Comparison of ENCODE assay signal across 2 cellular contexts in genomic region chr6:157984686-157985225, GRCh38.
TF ChIP-seq lines count a peak whose summit lies in the region.

No MANE protein-coding gene starts in this region.

TF ChIP-seq in HepG2, 621 proteins besides CTCF, POLR2A, EP300 and RAD21:
- TF ChIP-seq ZIK1 (CRISPR knock-in tag; IDR thresholded peaks at IDR 0.05; ENCODE audit: borderline replicate concordance, low read depth) (0 out of 2 replicates have a peak, but pooled peaks have one; percentile 6), SMC3 (IDR thresholded peaks at IDR 0.05; ENCODE audit: low read length) (no peak), ZNF20 (CRISPR knock-in tag; IDR thresholded peaks at IDR 0.05) (no peak), ZNF335 (CRISPR knock-in tag; IDR thresholded peaks at IDR 0.05) (no peak), KLF13 (CRISPR knock-in tag; IDR thresholded peaks at IDR 0.05) (0 out of 2 replicates have a peak, but pooled peaks have one; percentile 16), MAFK (conservative IDR thresholded peaks at IDR 0.05 in 1 of 2, IDR thresholded peaks at IDR 0.05 in 1 of 2; ENCODE audit: low read length in 2 of 2) (no peak), ZNF253 (CRISPR knock-in tag; IDR thresholded peaks at IDR 0.05; ENCODE audit: borderline replicate concordance) (peak; percentile 42; the same call in 1 of the 2 replicates), HBP1 (CRISPR knock-in tag; IDR thresholded peaks at IDR 0.05; ENCODE audit: low read depth) (no peak), ZNF12 (CRISPR knock-in tag; IDR thresholded peaks at IDR 0.05) (no peak), NRL (CRISPR knock-in tag; IDR thresholded peaks at IDR 0.05; ENCODE audit: borderline replicate concordance) (0 out of 2 replicates have a peak, but pooled peaks have one; percentile 22), PAX8 (CRISPR knock-in tag; IDR thresholded peaks at IDR 0.05; ENCODE audit: borderline replicate concordance) (no peak), PITX1 (CRISPR knock-in tag; IDR thresholded peaks at IDR 0.05) (no peak), ZNF577 (CRISPR knock-in tag; IDR thresholded peaks at IDR 0.05; ENCODE audit: borderline replicate concordance, low read depth) (no peak), ZNF550 (CRISPR knock-in tag; IDR thresholded peaks at IDR 0.05; ENCODE audit: borderline replicate concordance) (no peak)
TF ChIP-seq in HepG2: peak in this region for 4.

TF ChIP-seq in GM12891, 5 proteins besides CTCF, POLR2A, EP300 and RAD21:
- no peak for TF ChIP-seq TAF1 (IDR thresholded peaks at IDR 0.05; ENCODE audit: low read depth, low read length)
- TF ChIP-seq POU2F2 (IDR thresholded peaks at IDR 0.05; ENCODE audit: low read depth, low read length): no peak
- TF ChIP-seq POLR2AphosphoS5 (IDR thresholded peaks at IDR 0.05; ENCODE audit: low read depth, low read length): no peak
- TF ChIP-seq SPI1 (IDR thresholded peaks at IDR 0.05; ENCODE audit: low read depth, low read length): no peak
- TF ChIP-seq PAX5 (IDR thresholded peaks at IDR 0.05; ENCODE audit: insufficient read depth, low read length, severe bottlenecking): no peak
